In the genomic region with DNA sequence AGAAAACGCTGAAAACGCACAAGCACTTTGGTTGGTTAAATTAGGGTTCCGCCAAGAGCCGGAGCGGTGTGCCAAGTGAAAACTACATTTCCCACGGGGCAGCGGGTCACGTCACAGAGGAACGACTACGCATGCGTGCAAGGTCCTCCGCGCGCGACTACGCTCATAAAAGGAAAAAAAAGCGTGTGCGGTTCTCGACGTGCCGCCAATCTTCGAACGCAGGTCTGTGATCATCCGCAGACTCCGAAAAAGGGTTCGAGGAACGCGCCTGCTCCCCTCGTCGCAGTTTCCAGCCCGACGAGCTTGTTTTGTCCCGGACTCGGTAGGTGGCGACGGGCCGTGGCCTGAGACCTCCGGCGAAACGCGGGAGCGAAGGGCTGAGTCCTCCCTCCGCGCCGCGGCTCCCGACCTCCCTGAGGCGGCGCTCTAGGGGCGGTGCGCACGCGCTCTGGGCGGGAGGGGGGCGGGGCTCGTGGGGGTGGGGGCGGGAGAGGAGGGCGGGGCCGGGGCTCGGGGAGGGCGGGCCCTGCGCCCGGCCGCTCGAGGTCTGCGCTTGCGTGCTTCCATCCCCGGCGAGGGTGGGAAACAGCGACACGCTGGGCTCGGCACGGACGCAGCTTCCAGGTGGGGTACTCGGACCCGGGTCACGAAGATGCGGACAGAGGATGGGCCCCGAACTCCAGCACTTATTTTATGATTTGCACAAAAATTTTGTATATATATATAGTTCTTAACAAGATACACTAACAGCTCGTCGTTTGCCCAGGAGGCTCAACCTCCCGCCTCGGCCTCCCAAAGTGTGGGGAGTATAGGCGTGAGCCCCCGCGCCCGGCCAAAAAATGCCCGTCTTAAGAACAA, we compare ENCODE assay signal across 1 cellular context.
TF ChIP-seq lines count a peak whose summit lies in the region.

Gene SGF29, plus strand, starts transcription at position 145 of the 858 bp plus-strand sequence. CDS start 27,150 bp downstream, outside the sequence.

TF ChIP-seq in HepG2, 621 proteins besides CTCF, POLR2A, EP300 and RAD21 (continued from another document and continues in another):
- TF ChIP-seq, protein P1, sequence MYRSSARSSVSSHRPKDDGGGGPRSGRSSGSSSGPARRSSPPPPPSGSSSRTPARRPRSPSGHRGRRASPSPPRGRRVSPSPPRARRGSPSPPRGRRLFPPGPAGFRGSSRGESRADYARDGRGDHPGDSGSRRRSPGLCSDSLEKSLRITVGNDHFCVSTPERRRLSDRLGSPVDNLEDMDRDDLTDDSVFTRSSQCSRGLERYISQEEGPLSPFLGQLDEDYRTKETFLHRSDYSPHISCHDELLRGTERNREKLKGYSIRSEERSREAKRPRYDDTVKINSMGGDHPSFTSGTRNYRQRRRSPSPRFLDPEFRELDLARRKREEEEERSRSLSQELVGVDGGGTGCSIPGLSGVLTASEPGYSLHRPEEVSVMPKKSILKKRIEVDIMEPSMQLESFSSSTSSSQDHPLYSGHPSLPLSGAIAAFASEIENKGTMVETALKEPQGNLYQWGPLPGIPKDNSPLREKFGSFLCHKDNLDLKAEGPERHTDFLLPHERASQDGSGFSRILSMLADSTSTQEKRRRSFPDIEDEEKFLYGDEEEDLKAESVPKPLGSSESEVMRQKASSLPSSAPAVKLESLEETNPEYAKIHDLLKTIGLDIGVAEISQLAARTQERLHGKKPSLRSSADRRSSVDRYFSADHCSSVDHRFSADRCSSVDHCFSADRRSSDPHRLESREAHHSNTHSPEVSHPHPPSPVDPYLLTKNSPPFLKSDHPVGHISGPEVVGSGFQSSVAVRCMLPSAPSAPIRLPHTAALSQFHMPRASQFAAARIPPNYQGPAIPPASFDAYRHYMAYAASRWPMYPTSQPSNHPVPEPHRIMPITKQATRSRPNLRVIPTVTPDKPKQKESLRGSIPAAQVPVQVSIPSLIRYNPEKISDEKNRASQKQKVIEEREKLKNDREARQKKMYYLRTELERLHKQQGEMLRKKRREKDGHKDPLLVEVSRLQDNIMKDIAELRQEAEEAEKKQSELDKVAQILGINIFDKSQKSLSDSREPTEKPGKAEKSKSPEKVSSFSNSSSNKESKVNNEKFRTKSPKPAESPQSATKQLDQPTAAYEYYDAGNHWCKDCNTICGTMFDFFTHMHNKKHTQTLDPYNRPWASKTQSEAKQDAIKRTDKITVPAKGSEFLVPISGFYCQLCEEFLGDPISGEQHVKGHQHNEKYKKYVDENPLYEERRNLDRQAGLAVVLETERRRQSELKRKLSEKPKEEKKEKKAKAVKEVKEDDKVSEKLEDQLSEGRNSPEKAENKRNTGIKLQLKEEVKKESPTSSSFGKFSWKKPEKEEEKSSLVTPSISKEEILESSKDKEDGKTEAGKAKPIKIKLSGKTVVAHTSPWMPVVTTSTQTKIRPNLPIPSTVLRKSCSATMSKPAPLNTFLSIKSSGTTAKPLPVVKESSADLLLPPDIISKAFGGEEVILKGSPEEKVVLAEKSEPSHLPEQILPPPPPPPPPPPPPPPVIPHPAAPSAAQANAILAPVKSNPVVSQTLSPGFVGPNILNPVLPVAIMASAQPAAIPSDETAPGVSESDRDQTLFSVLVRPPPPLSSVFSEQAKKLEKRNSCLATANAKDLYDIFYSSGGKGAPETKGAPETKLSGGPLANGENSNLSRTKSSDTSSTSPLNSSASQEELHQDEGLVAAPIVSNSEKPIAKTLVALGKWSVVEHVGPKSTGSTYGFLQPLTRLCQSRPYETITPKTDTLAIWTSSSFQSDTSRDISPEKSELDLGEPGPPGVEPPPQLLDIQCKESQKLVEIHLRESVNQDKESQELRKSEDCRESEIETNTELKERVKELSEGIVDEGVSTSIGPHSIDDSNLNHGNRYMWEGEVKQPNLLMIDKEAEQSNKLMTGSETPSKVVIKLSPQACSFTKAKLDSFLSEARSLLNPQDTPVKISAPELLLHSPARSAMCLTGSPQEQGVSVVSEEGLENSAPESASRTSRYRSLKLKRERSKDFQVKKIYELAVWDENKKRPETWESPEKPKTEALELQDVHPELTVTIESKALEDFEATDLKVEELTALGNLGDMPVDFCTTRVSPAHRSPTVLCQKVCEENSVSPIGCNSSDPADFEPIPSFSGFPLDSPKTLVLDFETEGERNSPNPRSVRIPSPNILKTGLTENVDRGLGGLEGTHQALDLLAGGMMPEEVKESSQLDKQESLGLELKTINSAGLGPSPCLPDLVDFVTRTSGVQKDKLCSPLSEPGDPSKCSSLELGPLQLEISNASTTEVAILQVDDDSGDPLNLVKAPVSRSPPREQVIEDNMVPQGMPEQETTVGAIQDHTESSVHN (CRISPR knock-in tag; IDR thresholded peaks at IDR 0.05), result peak; percentile 65; the same call in 1 of the 2 replicates
- TF ChIP-seq ZNF703 (CRISPR knock-in tag; IDR thresholded peaks at IDR 0.05; ENCODE audit: borderline replicate concordance) (no peak), ZNF598 (CRISPR knock-in tag; IDR thresholded peaks at IDR 0.05; ENCODE audit: borderline replicate concordance) (peak; percentile 97), HMGA1 (CRISPR knock-in tag; conservative IDR thresholded peaks at IDR 0.05) (no peak), KDM1A (CRISPR knock-in tag; IDR thresholded peaks at IDR 0.05) (no peak), POLR2AphosphoS2 (IDR thresholded peaks at IDR 0.05; ENCODE audit: low read depth, low read length) (no peak), KLF13 (CRISPR knock-in tag; IDR thresholded peaks at IDR 0.05) (peak; percentile 45; the same call in 1 of the 2 replicates), DPF2 (CRISPR knock-in tag; IDR thresholded peaks at IDR 0.05; ENCODE audit: borderline replicate concordance, low read depth) (0 out of 2 replicates have a peak, but pooled peaks have one; percentile 37), ZNF12 (CRISPR knock-in tag; IDR thresholded peaks at IDR 0.05) (peak; percentile 90), POGK (CRISPR knock-in tag; conservative IDR thresholded peaks at IDR 0.05) (peak; percentile 96), ZNF432 (CRISPR knock-in tag; IDR thresholded peaks at IDR 0.05; ENCODE audit: borderline replicate concordance) (no peak), KMT2A (CRISPR knock-in tag; IDR thresholded peaks at IDR 0.05) (peak; percentile 81), ZNF335 (CRISPR knock-in tag; IDR thresholded peaks at IDR 0.05) (peak; percentile 87), ZKSCAN1 (IDR thresholded peaks at IDR 0.05; ENCODE audit: low read length) (no peak), SP4 (CRISPR knock-in tag; IDR thresholded peaks at IDR 0.05) (peak; percentile 87), STAG1 (CRISPR knock-in tag; IDR thresholded peaks at IDR 0.05) (no peak; the same call in none of the 2 replicates), TRIM24 (CRISPR knock-in tag; IDR thresholded peaks at IDR 0.05) (no peak), RCOR2 (CRISPR knock-in tag; IDR thresholded peaks at IDR 0.05) (peak; percentile 52; the same call in 1 of the 2 replicates), ZFYVE20 (CRISPR knock-in tag; IDR thresholded peaks at IDR 0.05; ENCODE audit: borderline replicate concordance, low read depth) (0 out of 2 replicates have a peak, but pooled peaks have one; percentile 75), TBX2 (CRISPR knock-in tag; IDR thresholded peaks at IDR 0.05; ENCODE audit: borderline replicate concordance) (peak; percentile 97), ZNF329 (CRISPR knock-in tag; IDR thresholded peaks at IDR 0.05; ENCODE audit: low read depth) (peak; percentile 85; the same call in 1 of the 2 replicates), ZGPAT (CRISPR knock-in tag; IDR thresholded peaks at IDR 0.05) (peak; percentile 95), ZNF670 (CRISPR knock-in tag; IDR thresholded peaks at IDR 0.05; ENCODE audit: borderline replicate concordance) (no peak), FOXO4 (CRISPR knock-in tag; conservative IDR thresholded peaks at IDR 0.05) (no peak), ZNF441 (CRISPR knock-in tag; IDR thresholded peaks at IDR 0.05; ENCODE audit: borderline replicate concordance) (no peak), HMGXB4 (CRISPR knock-in tag; IDR thresholded peaks at IDR 0.05; ENCODE audit: borderline replicate concordance in 1 of 2, low read depth in 1 of 2) (peak; percentile 92 to 95; a peak in 3 of 4 replicates), PHF21A (CRISPR knock-in tag; IDR thresholded peaks at IDR 0.05) (peak; percentile 83; the same call in 1 of the 2 replicates), ZNF33B (CRISPR knock-in tag; IDR thresholded peaks at IDR 0.05) (peak; percentile 98), ZNF674 (CRISPR knock-in tag; IDR thresholded peaks at IDR 0.05; ENCODE audit: low read depth) (no peak), ZNF282 (IDR thresholded peaks at IDR 0.05; ENCODE audit: partially characterized antibody) (no peak), TBP (CRISPR knock-in tag; IDR thresholded peaks at IDR 0.05) (no peak; the same call in 1 of the 2 replicates), FOXP1 (IDR thresholded peaks at IDR 0.05) (no peak), FOXP1 (CRISPR knock-in tag; IDR thresholded peaks at IDR 0.05) (0 out of 2 replicates have a peak, but pooled peaks have one; percentile 24)
- TF ChIP-seq, protein P2, sequence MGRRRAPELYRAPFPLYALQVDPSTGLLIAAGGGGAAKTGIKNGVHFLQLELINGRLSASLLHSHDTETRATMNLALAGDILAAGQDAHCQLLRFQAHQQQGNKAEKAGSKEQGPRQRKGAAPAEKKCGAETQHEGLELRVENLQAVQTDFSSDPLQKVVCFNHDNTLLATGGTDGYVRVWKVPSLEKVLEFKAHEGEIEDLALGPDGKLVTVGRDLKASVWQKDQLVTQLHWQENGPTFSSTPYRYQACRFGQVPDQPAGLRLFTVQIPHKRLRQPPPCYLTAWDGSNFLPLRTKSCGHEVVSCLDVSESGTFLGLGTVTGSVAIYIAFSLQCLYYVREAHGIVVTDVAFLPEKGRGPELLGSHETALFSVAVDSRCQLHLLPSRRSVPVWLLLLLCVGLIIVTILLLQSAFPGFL (CRISPR knock-in tag; IDR thresholded peaks at IDR 0.05), result 0 out of 2 replicates have a peak, but pooled peaks have one; percentile 68
- TF ChIP-seq, protein P3, sequence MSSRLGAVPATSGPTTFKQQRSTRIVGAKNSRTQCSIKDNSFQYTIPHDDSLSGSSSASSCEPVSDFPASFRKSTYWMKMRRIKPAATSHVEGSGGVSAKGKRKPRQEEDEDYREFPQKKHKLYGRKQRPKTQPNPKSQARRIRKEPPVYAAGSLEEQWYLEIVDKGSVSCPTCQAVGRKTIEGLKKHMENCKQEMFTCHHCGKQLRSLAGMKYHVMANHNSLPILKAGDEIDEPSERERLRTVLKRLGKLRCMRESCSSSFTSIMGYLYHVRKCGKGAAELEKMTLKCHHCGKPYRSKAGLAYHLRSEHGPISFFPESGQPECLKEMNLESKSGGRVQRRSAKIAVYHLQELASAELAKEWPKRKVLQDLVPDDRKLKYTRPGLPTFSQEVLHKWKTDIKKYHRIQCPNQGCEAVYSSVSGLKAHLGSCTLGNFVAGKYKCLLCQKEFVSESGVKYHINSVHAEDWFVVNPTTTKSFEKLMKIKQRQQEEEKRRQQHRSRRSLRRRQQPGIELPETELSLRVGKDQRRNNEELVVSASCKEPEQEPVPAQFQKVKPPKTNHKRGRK (CRISPR knock-in tag; IDR thresholded peaks at IDR 0.05), result no peak
- TF ChIP-seq, protein P4, sequence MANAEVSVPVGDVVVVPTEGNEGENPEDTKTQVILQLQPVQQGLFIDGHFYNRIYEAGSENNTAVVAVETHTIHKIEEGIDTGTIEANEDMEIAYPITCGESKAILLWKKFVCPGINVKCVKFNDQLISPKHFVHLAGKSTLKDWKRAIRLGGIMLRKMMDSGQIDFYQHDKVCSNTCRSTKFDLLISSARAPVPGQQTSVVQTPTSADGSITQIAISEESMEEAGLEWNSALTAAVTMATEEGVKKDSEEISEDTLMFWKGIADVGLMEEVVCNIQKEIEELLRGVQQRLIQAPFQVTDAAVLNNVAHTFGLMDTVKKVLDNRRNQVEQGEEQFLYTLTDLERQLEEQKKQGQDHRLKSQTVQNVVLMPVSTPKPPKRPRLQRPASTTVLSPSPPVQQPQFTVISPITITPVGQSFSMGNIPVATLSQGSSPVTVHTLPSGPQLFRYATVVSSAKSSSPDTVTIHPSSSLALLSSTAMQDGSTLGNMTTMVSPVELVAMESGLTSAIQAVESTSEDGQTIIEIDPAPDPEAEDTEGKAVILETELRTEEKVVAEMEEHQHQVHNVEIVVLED (CRISPR knock-in tag; IDR thresholded peaks at IDR 0.05; ENCODE audit: borderline replicate concordance), result peak; percentile 98
